ENCODE assay signal across 1 cellular context in genomic region chr7:123624527-123625183, GRCh38.
TF ChIP-seq lines count a peak whose summit lies in the region.

No MANE protein-coding gene starts in this region.

TF ChIP-seq in K562, 482 proteins besides CTCF, POLR2A, EP300 and RAD21 (continued from another document and continues in another):
- TF ChIP-seq, protein P1, sequence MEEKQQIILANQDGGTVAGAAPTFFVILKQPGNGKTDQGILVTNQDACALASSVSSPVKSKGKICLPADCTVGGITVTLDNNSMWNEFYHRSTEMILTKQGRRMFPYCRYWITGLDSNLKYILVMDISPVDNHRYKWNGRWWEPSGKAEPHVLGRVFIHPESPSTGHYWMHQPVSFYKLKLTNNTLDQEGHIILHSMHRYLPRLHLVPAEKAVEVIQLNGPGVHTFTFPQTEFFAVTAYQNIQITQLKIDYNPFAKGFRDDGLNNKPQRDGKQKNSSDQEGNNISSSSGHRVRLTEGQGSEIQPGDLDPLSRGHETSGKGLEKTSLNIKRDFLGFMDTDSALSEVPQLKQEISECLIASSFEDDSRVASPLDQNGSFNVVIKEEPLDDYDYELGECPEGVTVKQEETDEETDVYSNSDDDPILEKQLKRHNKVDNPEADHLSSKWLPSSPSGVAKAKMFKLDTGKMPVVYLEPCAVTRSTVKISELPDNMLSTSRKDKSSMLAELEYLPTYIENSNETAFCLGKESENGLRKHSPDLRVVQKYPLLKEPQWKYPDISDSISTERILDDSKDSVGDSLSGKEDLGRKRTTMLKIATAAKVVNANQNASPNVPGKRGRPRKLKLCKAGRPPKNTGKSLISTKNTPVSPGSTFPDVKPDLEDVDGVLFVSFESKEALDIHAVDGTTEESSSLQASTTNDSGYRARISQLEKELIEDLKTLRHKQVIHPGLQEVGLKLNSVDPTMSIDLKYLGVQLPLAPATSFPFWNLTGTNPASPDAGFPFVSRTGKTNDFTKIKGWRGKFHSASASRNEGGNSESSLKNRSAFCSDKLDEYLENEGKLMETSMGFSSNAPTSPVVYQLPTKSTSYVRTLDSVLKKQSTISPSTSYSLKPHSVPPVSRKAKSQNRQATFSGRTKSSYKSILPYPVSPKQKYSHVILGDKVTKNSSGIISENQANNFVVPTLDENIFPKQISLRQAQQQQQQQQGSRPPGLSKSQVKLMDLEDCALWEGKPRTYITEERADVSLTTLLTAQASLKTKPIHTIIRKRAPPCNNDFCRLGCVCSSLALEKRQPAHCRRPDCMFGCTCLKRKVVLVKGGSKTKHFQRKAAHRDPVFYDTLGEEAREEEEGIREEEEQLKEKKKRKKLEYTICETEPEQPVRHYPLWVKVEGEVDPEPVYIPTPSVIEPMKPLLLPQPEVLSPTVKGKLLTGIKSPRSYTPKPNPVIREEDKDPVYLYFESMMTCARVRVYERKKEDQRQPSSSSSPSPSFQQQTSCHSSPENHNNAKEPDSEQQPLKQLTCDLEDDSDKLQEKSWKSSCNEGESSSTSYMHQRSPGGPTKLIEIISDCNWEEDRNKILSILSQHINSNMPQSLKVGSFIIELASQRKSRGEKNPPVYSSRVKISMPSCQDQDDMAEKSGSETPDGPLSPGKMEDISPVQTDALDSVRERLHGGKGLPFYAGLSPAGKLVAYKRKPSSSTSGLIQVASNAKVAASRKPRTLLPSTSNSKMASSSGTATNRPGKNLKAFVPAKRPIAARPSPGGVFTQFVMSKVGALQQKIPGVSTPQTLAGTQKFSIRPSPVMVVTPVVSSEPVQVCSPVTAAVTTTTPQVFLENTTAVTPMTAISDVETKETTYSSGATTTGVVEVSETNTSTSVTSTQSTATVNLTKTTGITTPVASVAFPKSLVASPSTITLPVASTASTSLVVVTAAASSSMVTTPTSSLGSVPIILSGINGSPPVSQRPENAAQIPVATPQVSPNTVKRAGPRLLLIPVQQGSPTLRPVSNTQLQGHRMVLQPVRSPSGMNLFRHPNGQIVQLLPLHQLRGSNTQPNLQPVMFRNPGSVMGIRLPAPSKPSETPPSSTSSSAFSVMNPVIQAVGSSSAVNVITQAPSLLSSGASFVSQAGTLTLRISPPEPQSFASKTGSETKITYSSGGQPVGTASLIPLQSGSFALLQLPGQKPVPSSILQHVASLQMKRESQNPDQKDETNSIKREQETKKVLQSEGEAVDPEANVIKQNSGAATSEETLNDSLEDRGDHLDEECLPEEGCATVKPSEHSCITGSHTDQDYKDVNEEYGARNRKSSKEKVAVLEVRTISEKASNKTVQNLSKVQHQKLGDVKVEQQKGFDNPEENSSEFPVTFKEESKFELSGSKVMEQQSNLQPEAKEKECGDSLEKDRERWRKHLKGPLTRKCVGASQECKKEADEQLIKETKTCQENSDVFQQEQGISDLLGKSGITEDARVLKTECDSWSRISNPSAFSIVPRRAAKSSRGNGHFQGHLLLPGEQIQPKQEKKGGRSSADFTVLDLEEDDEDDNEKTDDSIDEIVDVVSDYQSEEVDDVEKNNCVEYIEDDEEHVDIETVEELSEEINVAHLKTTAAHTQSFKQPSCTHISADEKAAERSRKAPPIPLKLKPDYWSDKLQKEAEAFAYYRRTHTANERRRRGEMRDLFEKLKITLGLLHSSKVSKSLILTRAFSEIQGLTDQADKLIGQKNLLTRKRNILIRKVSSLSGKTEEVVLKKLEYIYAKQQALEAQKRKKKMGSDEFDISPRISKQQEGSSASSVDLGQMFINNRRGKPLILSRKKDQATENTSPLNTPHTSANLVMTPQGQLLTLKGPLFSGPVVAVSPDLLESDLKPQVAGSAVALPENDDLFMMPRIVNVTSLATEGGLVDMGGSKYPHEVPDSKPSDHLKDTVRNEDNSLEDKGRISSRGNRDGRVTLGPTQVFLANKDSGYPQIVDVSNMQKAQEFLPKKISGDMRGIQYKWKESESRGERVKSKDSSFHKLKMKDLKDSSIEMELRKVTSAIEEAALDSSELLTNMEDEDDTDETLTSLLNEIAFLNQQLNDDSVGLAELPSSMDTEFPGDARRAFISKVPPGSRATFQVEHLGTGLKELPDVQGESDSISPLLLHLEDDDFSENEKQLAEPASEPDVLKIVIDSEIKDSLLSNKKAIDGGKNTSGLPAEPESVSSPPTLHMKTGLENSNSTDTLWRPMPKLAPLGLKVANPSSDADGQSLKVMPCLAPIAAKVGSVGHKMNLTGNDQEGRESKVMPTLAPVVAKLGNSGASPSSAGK (IDR thresholded peaks at IDR 0.05) = peak; percentile 55
- TF ChIP-seq BHLHE40 (IDR thresholded peaks at IDR 0.05; ENCODE audit: low read length) (peak; percentile 9; the same call in 1 of the 2 replicates), SAFB (IDR thresholded peaks at IDR 0.05; ENCODE audit: borderline replicate concordance, low read depth, low read length) (no peak), LARP7 (IDR thresholded peaks at IDR 0.05) (no peak), ZBTB9 (CRISPR knock-in tag; IDR thresholded peaks at IDR 0.05) (no peak), ZNF398 (CRISPR knock-in tag; IDR thresholded peaks at IDR 0.05) (no peak), ATF1 (CRISPR knock-in tag; IDR thresholded peaks at IDR 0.05) (peak; percentile 58; the same call in 1 of the 2 replicates), ATF1 (tag; IDR thresholded peaks at IDR 0.05) (peak; percentile 96), MAX (CRISPR knock-in tag; IDR thresholded peaks at IDR 0.05) (no peak), HCFC1 (IDR thresholded peaks at IDR 0.05; ENCODE audit: low read depth, low read length) (peak; percentile 44; the same call in 1 of the 2 replicates), L3MBTL2 (IDR thresholded peaks at IDR 0.05) (peak; percentile 63), ZEB2 (IDR thresholded peaks at IDR 0.05) (peak; percentile 78), SPI1 (IDR thresholded peaks at IDR 0.05; ENCODE audit: borderline replicate concordance, low read depth, low read length) (no peak), BRF1 (IDR thresholded peaks at IDR 0.05; ENCODE audit: borderline replicate concordance, extremely low read depth, insufficient read length) (no peak), ELK3 (CRISPR knock-in tag; IDR thresholded peaks at IDR 0.05) (no peak), RBM15 (IDR thresholded peaks at IDR 0.05; ENCODE audit: insufficient read depth, low read length) (no peak), MCM2 (IDR thresholded peaks at IDR 0.05; ENCODE audit: low read depth) (no peak), NR2C2 (CRISPR knock-in tag; IDR thresholded peaks at IDR 0.05) (no peak), NR2C2 (tag; IDR thresholded peaks at IDR 0.05) (no peak), ZBTB17 (CRISPR knock-in tag; IDR thresholded peaks at IDR 0.05) (peak; percentile 34; the same call in 1 of the 2 replicates), NBN (IDR thresholded peaks at IDR 0.05; ENCODE audit: low read depth) (peak; percentile 52), MTA1 (IDR thresholded peaks at IDR 0.05; ENCODE audit: borderline replicate concordance) (0 out of 2 replicates have a peak, but pooled peaks have one; percentile 11), ZNF445 (CRISPR knock-in tag; IDR thresholded peaks at IDR 0.05; ENCODE audit: low read depth) (no peak), MCM7 (IDR thresholded peaks at IDR 0.05) (no peak), FUS (optimal IDR thresholded peaks at IDR 0.05; ENCODE audit: low read depth, low read length) (no peak), SOX6 (IDR thresholded peaks at IDR 0.05) (peak; percentile 31; the same call in 1 of the 2 replicates), E2F8 (IDR thresholded peaks at IDR 0.05; ENCODE audit: low read depth, partially characterized antibody) (peak; percentile 43), SMAD3 (CRISPR knock-in tag; conservative IDR thresholded peaks at IDR 0.05) (no peak), TCFL5 (CRISPR knock-in tag; conservative IDR thresholded peaks at IDR 0.05) (no peak), DEAF1 (CRISPR knock-in tag; IDR thresholded peaks at IDR 0.05) (0 out of 2 replicates have a peak, but pooled peaks have one; percentile 25), NONO (IDR thresholded peaks at IDR 0.05; ENCODE audit: low read depth in 2 of 2, low read length in 1 of 2) (no peak), KDM4B (IDR thresholded peaks at IDR 0.05; ENCODE audit: borderline replicate concordance in 2 of 2, low read depth in 1 of 2) (peak in 1 of 2 experiments; percentile 52; a peak in 1 of 4 replicates), CHAMP1 (IDR thresholded peaks at IDR 0.05) (0 out of 2 replicates have a peak, but pooled peaks have one; percentile 52), ETV5 (CRISPR knock-in tag; IDR thresholded peaks at IDR 0.05; ENCODE audit: low read depth) (peak; percentile 42; the same call in 1 of the 2 replicates), HDGF (IDR thresholded peaks at IDR 0.05) (no peak), SMARCA4 (IDR thresholded peaks at IDR 0.05) (peak; percentile 71; the same call in 1 of the 2 replicates), NR3C1 (CRISPR knock-in tag; IDR thresholded peaks at IDR 0.05) (no peak), SRSF9 (IDR thresholded peaks at IDR 0.05; ENCODE audit: borderline replicate concordance, low read depth, low read length) (no peak)
